In genomic region chr20:31677553-31678260, GRCh38 we compare ENCODE assay signal across 10 cellular contexts. TPM values are rescaled to one million over a fixed set of nuclear protein-coding genes. Genes with fewer than 3 reads are reported as not detected.
DNase-seq lines count a peak whose midpoint lies in the region; ATAC-seq and TF ChIP-seq lines count a peak whose summit lies in the region.
"Had no signal": no experiment of that assay in that cellular context is flagged by ENCODE, and none has a peak within 500 bp of the region (broad histone marks: within the 10 kb centered on the region; RNA-seq: fewer than 3 reads in every experiment).

No MANE protein-coding gene starts in this region.

- peak overlapping the region; percentile 78 for H3K27ac Mint-ChIP-seq in Calu3 (ENCODE audit: unreplicated experiment)
- H3K27ac Mint-ChIP-seq in progenitor cell of endocrine pancreas = peak overlapping the region; percentile 92

- intact Hi-C loops in Calu3 (cut with micrococcal nuclease; ENCODE audit: unreplicated experiment) (loop anchor here (5.0 kb wide), 1 partner anchor 45 kb away; the partner anchor contains the start of gene BCL2L1), Panc1 (cut with micrococcal nuclease; ENCODE audit: unreplicated experiment) (loop anchor here (5.0 kb wide), 1 partner anchor 45 kb away; the partner anchor contains the start of gene BCL2L1)

- H3K27me3 Mint-ChIP-seq in Calu3 (ENCODE audit: unreplicated experiment) (no peaks in the 10 kb centered on the region), progenitor cell of endocrine pancreas (no peaks in the 10 kb centered on the region)

- H3K27ac ChIP-seq in Panc1 (ENCODE audit: low read length) = peak overlapping the region; percentile 76
- peak overlapping the region; percentile 8 for H3K27ac ChIP-seq in effector memory CD4-positive, alpha-beta T cell (ENCODE audit: insufficient read depth, low read length, poor library complexity, severe bottlenecking)

- in situ Hi-C loops in Panc1 (cut with HindIII; ENCODE audit: low pct_unique_long_range_greater_than_20kb, low sequenced_read_pairs) = no loop called here
- in situ Hi-C loops in KBM-7 (cut with MboI; ENCODE audit: low pct_unique_long_range_greater_than_20kb, low sequenced_read_pairs) = no loop called here

- BruUV-seq in Calu3 (replicated peaks; lab: Mats Ljungman, UMichigan) (no TSS peak), Panc1 (replicated peaks; lab: Mats Ljungman, UMichigan) (TSS peak; percentile 22)

- CTCF ChIA-PET in Calu3 (lab: Charles Lee) = no interaction called here
- CTCF ChIA-PET in Panc1 (lab: Charles Lee) = interaction anchor here (0.9 to 1.5 kb wide), 5 partner anchors 13 to 46 kb away, joined by 3 to 5 read pairs (median 4); no protein-coding TSS in a partner anchor

- POLR2A ChIA-PET in Panc1 (lab: Charles Lee) = no interaction called here

- peaks cover 100% of the 10 kb centered on the region for H3K36me3 Mint-ChIP-seq in Calu3 (ENCODE audit: insufficient read depth, unreplicated experiment)
- peaks cover 27% of the 10 kb centered on the region for H3K36me3 Mint-ChIP-seq in progenitor cell of endocrine pancreas (ENCODE audit: insufficient read depth)

- TF ChIP-seq CTCF in Calu3 (IDR thresholded peaks at IDR 0.05; ENCODE audit: unreplicated experiment) (no peak), Panc1 (IDR thresholded peaks at IDR 0.05) (no peak), progenitor cell of endocrine pancreas (IDR thresholded peaks at IDR 0.05; ENCODE audit: unreplicated experiment) (no peak)

- no peak for DNase-seq in Calu3
- no peak for DNase-seq in Panc1 (ENCODE audit: low read depth, low spot score)
- DNase-seq in effector memory CD4-positive, alpha-beta T cell = no peak
- no peak for DNase-seq in progenitor cell of endocrine pancreas (ENCODE audit: low spot score, unreplicated experiment)
- DNase-seq in SKM-1 treated with dmso at 0.1 percent for 144 hours (lab: John Stamatoyannopoulos, UW; ENCODE audit: unreplicated experiment) = no peak
- DNase-seq in AML-193 (lab: John Stamatoyannopoulos, UW) = no peak
- no peak for DNase-seq in KBM-7
- DNase-seq in cerebellar nuclear complex (lab: John Stamatoyannopoulos, UW) = no peak
- DNase-seq: GF-D8 had no signal

- H3K4me3 Mint-ChIP-seq in Calu3 (ENCODE audit: low read depth, unreplicated experiment) (no peak overlapping the region), progenitor cell of endocrine pancreas (ENCODE audit: low read depth) (no peak overlapping the region)

- H3K9me3 Mint-ChIP-seq in Calu3 (ENCODE audit: low read depth, unreplicated experiment) (no peaks in the 10 kb centered on the region), progenitor cell of endocrine pancreas (ENCODE audit: low read depth) (no peaks in the 10 kb centered on the region)

- H3K4me3 ChIP-seq in Panc1 (ENCODE audit: low read depth in 2 of 2, low read length in 2 of 2) = no peak overlapping the region
- H3K4me3 ChIP-seq in effector memory CD4-positive, alpha-beta T cell (ENCODE audit: insufficient read depth, low read depth, low read length, poor library complexity, severe bottlenecking) = no peak overlapping the region

- H3K4me1 Mint-ChIP-seq in Calu3 (ENCODE audit: low read depth, unreplicated experiment) = peaks cover 90% of the 10 kb centered on the region
- H3K4me1 Mint-ChIP-seq in progenitor cell of endocrine pancreas (ENCODE audit: low read depth) = peaks cover 53% of the 10 kb centered on the region

- no peaks in the 10 kb centered on the region for H3K9me3 ChIP-seq in Panc1 (ENCODE audit: control insufficient read depth, insufficient read depth, low read depth, low read length)
- no peaks in the 10 kb centered on the region for H3K9me3 ChIP-seq in effector memory CD4-positive, alpha-beta T cell (ENCODE audit: control insufficient read depth, low read length)

- peaks cover 4% of the 10 kb centered on the region; the same call in 1 of the 2 replicates for H3K36me3 ChIP-seq in Panc1 (ENCODE audit: control insufficient read depth, insufficient read depth, low read length)
- H3K36me3 ChIP-seq in effector memory CD4-positive, alpha-beta T cell (ENCODE audit: control insufficient read depth, insufficient read depth, low read length) = no peaks in the 10 kb centered on the region

- H3K27me3 ChIP-seq in Panc1 (ENCODE audit: control insufficient read depth, insufficient read depth, low read length) = no peaks in the 10 kb centered on the region
- H3K27me3 ChIP-seq in effector memory CD4-positive, alpha-beta T cell (replicated peaks; ENCODE audit: control insufficient read depth, insufficient read depth, low read length, poor library complexity, severe bottlenecking) = no peaks in the 10 kb centered on the region

- ATAC-seq in Panc1 = no peak

- H3K4me1 ChIP-seq in Panc1 (ENCODE audit: control insufficient read depth, insufficient read depth, low read length) = peaks cover 68% of the 10 kb centered on the region
- peaks cover 82% of the 10 kb centered on the region for H3K4me1 ChIP-seq in effector memory CD4-positive, alpha-beta T cell (ENCODE audit: control insufficient read depth, insufficient read depth, low read length, poor library complexity, severe bottlenecking)

RNA-seq across cellular contexts. Expression of gene COX4I2, which starts 40.0 kb away (rescaled TPM):
- total RNA-seq in Calu3 (2022) = not detected in 2 replicates
- not detected for total RNA-seq in Panc1 (2021; ENCODE audit: unreplicated experiment)
- polyA plus RNA-seq in Panc1 (2012; ENCODE audit: insufficient read length) = not detected
- not detected in 2 replicates for total RNA-seq in progenitor cell of endocrine pancreas
- total RNA-seq: LHCN-M2 had no signal

RNA-seq across cellular contexts. Expression of gene BCL2L1, which starts 45.0 kb away (rescaled TPM):
- total RNA-seq in Calu3 (2022) (290 and 321 TPM in 2 replicates), Panc1 (2021; ENCODE audit: unreplicated experiment) (150 TPM), progenitor cell of endocrine pancreas (130 and 136 TPM in 2 replicates)
- polyA plus RNA-seq in Panc1 (2012; ENCODE audit: insufficient read length) = 127 TPM
